In the genomic region with DNA sequence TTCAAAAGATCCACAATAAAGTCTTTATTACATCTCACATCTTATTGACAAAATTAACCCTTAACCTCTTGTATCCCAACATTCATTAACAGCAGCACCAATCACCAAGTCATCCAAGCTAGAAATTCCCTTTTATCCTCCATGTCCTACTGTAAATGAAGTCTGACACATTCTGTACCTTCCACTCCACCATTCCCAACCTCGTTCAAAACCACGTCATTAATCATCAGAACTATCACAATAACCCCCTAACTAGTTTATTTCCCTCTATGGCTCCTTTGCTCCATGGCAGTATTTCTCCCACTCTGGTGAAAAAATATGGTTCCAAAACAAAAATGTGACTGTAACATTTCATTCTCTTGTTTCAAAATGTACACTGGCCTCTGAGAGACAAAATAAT, we compare ENCODE assay signal across 3 cellular contexts.
A peak's percentile ranks its signal among the peaks of the same experiment; 100 is the strongest.
TF ChIP-seq lines count a peak whose summit lies in the region.

No MANE protein-coding gene starts in this region.

TF ChIP-seq in SK-N-SH, 30 proteins besides CTCF, POLR2A, EP300 and RAD21:
- TF ChIP-seq, protein P1, sequence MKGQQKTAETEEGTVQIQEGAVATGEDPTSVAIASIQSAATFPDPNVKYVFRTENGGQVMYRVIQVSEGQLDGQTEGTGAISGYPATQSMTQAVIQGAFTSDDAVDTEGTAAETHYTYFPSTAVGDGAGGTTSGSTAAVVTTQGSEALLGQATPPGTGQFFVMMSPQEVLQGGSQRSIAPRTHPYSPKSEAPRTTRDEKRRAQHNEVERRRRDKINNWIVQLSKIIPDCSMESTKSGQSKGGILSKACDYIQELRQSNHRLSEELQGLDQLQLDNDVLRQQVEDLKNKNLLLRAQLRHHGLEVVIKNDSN (IDR thresholded peaks at IDR 0.05; ENCODE audit: borderline replicate concordance, low read depth) = no peak
- TF ChIP-seq TEAD4 (IDR thresholded peaks at IDR 0.05; ENCODE audit: borderline replicate concordance, insufficient read depth) = no peak
- TF ChIP-seq, protein P2, sequence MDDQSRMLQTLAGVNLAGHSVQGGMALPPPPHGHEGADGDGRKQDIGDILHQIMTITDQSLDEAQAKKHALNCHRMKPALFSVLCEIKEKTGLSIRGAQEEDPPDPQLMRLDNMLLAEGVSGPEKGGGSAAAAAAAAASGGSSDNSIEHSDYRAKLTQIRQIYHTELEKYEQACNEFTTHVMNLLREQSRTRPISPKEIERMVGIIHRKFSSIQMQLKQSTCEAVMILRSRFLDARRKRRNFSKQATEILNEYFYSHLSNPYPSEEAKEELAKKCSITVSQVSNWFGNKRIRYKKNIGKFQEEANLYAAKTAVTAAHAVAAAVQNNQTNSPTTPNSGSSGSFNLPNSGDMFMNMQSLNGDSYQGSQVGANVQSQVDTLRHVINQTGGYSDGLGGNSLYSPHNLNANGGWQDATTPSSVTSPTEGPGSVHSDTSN (IDR thresholded peaks at IDR 0.05) = peak; percentile 23; the same call in 1 of the 2 replicates

TF ChIP-seq in SK-N-SH treated with all-trans-retinoic acid at 6 μM for 48 hours, 23 proteins besides CTCF, POLR2A, EP300 and RAD21 (continues in another document):
- no peak for TF ChIP-seq ZNF565 (CRISPR knock-in tag; conservative IDR thresholded peaks at IDR 0.05; ENCODE audit: low read depth)
- TF ChIP-seq, protein P3, sequence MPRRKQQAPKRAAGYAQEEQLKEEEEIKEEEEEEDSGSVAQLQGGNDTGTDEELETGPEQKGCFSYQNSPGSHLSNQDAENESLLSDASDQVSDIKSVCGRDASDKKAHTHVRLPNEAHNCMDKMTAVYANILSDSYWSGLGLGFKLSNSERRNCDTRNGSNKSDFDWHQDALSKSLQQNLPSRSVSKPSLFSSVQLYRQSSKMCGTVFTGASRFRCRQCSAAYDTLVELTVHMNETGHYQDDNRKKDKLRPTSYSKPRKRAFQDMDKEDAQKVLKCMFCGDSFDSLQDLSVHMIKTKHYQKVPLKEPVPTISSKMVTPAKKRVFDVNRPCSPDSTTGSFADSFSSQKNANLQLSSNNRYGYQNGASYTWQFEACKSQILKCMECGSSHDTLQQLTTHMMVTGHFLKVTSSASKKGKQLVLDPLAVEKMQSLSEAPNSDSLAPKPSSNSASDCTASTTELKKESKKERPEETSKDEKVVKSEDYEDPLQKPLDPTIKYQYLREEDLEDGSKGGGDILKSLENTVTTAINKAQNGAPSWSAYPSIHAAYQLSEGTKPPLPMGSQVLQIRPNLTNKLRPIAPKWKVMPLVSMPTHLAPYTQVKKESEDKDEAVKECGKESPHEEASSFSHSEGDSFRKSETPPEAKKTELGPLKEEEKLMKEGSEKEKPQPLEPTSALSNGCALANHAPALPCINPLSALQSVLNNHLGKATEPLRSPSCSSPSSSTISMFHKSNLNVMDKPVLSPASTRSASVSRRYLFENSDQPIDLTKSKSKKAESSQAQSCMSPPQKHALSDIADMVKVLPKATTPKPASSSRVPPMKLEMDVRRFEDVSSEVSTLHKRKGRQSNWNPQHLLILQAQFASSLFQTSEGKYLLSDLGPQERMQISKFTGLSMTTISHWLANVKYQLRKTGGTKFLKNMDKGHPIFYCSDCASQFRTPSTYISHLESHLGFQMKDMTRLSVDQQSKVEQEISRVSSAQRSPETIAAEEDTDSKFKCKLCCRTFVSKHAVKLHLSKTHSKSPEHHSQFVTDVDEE (CRISPR knock-in tag; IDR thresholded peaks at IDR 0.05) = no peak
- TF ChIP-seq ZNF70 (CRISPR knock-in tag; IDR thresholded peaks at IDR 0.05) = no peak
- no peak for TF ChIP-seq ESRRG (CRISPR knock-in tag; IDR thresholded peaks at IDR 0.05)
- no peak for TF ChIP-seq ZFP3 (CRISPR knock-in tag; IDR thresholded peaks at IDR 0.05)
- TF ChIP-seq TCF4 (CRISPR knock-in tag; IDR thresholded peaks at IDR 0.05; ENCODE audit: borderline replicate concordance) = no peak
- TF ChIP-seq, protein P4, sequence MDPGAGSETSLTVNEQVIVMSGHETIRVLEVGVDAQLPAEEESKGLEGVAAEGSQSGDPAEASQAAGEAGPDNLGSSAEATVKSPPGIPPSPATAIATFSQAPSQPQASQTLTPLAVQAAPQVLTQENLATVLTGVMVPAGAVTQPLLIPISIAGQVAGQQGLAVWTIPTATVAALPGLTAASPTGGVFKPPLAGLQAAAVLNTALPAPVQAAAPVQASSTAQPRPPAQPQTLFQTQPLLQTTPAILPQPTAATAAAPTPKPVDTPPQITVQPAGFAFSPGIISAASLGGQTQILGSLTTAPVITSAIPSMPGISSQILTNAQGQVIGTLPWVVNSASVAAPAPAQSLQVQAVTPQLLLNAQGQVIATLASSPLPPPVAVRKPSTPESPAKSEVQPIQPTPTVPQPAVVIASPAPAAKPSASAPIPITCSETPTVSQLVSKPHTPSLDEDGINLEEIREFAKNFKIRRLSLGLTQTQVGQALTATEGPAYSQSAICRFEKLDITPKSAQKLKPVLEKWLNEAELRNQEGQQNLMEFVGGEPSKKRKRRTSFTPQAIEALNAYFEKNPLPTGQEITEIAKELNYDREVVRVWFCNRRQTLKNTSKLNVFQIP (CRISPR knock-in tag; IDR thresholded peaks at IDR 0.05; ENCODE audit: borderline replicate concordance, low read depth) = no peak
- no peak for TF ChIP-seq TOX (CRISPR knock-in tag; IDR thresholded peaks at IDR 0.05; ENCODE audit: borderline replicate concordance)
- TF ChIP-seq, protein P5, sequence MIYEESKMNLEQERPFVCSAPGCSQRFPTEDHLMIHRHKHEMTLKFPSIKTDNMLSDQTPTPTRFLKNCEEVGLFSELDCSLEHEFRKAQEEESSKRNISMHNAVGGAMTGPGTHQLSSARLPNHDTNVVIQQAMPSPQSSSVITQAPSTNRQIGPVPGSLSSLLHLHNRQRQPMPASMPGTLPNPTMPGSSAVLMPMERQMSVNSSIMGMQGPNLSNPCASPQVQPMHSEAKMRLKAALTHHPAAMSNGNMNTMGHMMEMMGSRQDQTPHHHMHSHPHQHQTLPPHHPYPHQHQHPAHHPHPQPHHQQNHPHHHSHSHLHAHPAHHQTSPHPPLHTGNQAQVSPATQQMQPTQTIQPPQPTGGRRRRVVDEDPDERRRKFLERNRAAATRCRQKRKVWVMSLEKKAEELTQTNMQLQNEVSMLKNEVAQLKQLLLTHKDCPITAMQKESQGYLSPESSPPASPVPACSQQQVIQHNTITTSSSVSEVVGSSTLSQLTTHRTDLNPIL (CRISPR knock-in tag; IDR thresholded peaks at IDR 0.05; ENCODE audit: low read depth) = no peak
- TF ChIP-seq OSR1 (CRISPR knock-in tag; IDR thresholded peaks at IDR 0.05) = no peak
- TF ChIP-seq, protein P6, sequence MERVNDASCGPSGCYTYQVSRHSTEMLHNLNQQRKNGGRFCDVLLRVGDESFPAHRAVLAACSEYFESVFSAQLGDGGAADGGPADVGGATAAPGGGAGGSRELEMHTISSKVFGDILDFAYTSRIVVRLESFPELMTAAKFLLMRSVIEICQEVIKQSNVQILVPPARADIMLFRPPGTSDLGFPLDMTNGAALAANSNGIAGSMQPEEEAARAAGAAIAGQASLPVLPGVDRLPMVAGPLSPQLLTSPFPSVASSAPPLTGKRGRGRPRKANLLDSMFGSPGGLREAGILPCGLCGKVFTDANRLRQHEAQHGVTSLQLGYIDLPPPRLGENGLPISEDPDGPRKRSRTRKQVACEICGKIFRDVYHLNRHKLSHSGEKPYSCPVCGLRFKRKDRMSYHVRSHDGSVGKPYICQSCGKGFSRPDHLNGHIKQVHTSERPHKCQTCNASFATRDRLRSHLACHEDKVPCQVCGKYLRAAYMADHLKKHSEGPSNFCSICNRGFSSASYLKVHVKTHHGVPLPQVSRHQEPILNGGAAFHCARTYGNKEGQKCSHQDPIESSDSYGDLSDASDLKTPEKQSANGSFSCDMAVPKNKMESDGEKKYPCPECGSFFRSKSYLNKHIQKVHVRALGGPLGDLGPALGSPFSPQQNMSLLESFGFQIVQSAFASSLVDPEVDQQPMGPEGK (CRISPR knock-in tag; IDR thresholded peaks at IDR 0.05; ENCODE audit: borderline replicate concordance) = no peak
- TF ChIP-seq ZFP30 (CRISPR knock-in tag; IDR thresholded peaks at IDR 0.05) = no peak
- no peak for TF ChIP-seq BACH2 (CRISPR knock-in tag; IDR thresholded peaks at IDR 0.05; ENCODE audit: borderline replicate concordance)
- no peak for TF ChIP-seq ISL1 (CRISPR knock-in tag; IDR thresholded peaks at IDR 0.05)

TF ChIP-seq in endothelial cell of umbilical vein, 7 proteins besides CTCF, POLR2A, EP300 and RAD21:
- no peak for TF ChIP-seq EZH2 (IDR thresholded peaks at IDR 0.05; ENCODE audit: borderline replicate concordance, low read depth, low read length, severe bottlenecking)
- no peak for TF ChIP-seq FOS (IDR thresholded peaks at IDR 0.05; ENCODE audit: borderline replicate concordance, insufficient read depth, low read length)
- no peak for TF ChIP-seq MYC (IDR thresholded peaks at IDR 0.05; ENCODE audit: low read depth, low read length)
- TF ChIP-seq GATA2 (IDR thresholded peaks at IDR 0.05; ENCODE audit: insufficient read depth, insufficient read length, low read depth, low read length) = no peak
- TF ChIP-seq POLR2AphosphoS5 (IDR thresholded peaks at IDR 0.05; ENCODE audit: insufficient read depth, low read depth, low read length) = no peak
- TF ChIP-seq, protein P7, sequence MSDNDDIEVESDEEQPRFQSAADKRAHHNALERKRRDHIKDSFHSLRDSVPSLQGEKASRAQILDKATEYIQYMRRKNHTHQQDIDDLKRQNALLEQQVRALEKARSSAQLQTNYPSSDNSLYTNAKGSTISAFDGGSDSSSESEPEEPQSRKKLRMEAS (IDR thresholded peaks at IDR 0.05; ENCODE audit: insufficient read depth, insufficient read length) = no peak
- no peak for TF ChIP-seq JUN (IDR thresholded peaks at IDR 0.05; ENCODE audit: borderline replicate concordance, insufficient read depth, insufficient read length, low read depth)
